In the genomic region with DNA sequence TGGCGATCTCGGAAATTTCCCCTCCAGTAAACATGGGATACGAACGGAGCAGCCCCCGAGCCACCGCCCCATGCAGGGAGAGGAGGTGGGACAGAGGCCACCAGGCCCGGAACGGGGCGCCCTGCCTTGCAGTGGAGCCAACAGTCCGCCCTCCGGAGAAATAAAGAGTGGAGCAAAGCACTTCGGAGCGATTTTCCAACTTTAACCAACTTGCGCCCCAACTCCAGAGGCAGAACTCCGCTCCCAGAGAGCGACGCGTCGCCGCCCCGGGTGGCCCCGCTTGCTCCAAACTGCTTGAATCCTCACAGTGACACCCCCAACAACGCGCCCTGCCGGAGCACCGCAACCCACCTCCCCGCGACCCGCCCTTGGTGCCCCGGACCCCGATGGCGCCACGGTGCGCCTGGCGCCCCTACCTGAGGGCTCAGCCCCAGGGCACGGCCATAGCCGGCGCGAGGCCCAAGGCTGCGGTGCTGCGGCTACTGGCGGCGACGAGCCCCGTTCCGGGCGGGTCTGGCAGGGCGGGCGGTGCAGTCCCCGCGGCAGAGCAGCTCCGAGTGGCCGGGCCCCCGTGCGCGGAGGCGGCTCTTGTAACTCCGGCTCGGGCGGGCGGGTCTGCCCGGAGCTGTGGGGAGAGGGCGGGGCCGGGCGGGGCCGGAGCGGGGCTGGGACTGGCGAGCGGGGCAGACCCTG, we compare ENCODE assay signal across 8 cellular contexts. TPM values are rescaled to one million over a fixed set of nuclear protein-coding genes. Genes with fewer than 3 reads are reported as not detected.
DNase-seq lines count a peak whose midpoint lies in the region; ATAC-seq, FAIRE-seq and TF ChIP-seq lines count a peak whose summit lies in the region.

Gene AHNAK (minus strand): TSS at position 563 of the 693 bp plus-strand sequence. CDS start 10,708 bp downstream, outside the sequence.

- CTCF ChIA-PET in activated naive CD4-positive, alpha-beta T cell treated with anti-CD3 and anti-CD28 coated beads for 36 hours (lab: Charles Lee), result interaction anchor here (0.6 to 1.1 kb wide), 3 partner anchors 11 to 152 kb away, joined by 3 to 4 read pairs (median 3); no protein-coding TSS in a partner anchor

- H4K20me1 ChIP-seq in GM23248 (ENCODE audit: insufficient read depth) (peaks cover 6% of the 10 kb centered on the region; the same call in 1 of the 2 replicates), neural progenitor cell (ENCODE audit: low read depth) (peaks cover 25% of the 10 kb centered on the region)

- H3K79me2 ChIP-seq in GM23248 (ENCODE audit: insufficient read depth), result peaks cover 90% of the 10 kb centered on the region
- no peaks in the 10 kb centered on the region for H3K79me2 ChIP-seq in neural progenitor cell (ENCODE audit: low read depth)

- FAIRE-seq in RCC 7860 (lab: Jason Lieb, UNC), result no peak

- H3K27ac Mint-ChIP-seq in activated naive CD4-positive, alpha-beta T cell treated with anti-CD3 and anti-CD28 coated beads for 36 hours, result no peak within 1 kb of the TSS
- peak within 1 kb of the TSS; percentile 52 for H3K27ac Mint-ChIP-seq in neural progenitor cell

- intact Hi-C loops in activated naive CD4-positive, alpha-beta T cell treated with anti-CD3 and anti-CD28 coated beads for 36 hours (cut with micrococcal nuclease), result loop anchor here (1.0 kb wide), 1 partner anchor 9 kb away; no protein-coding TSS in a partner anchor

- peak within 1 kb of the TSS; percentile 77 for H3K4me3 Mint-ChIP-seq in activated naive CD4-positive, alpha-beta T cell treated with anti-CD3 and anti-CD28 coated beads for 36 hours
- H3K4me3 Mint-ChIP-seq in neural progenitor cell, result peak within 1 kb of the TSS; percentile 92

- H3F3A ChIP-seq in GM23248 (ENCODE audit: insufficient read depth) (peaks cover 23% of the 10 kb centered on the region), neural progenitor cell (ENCODE audit: low read depth) (peaks cover 43% of the 10 kb centered on the region)

- H3K9me2 ChIP-seq in GM23248 (ENCODE audit: insufficient read depth), result no peaks in the 10 kb centered on the region

- peaks cover 4% of the 10 kb centered on the region for H3K27me3 Mint-ChIP-seq in activated naive CD4-positive, alpha-beta T cell treated with anti-CD3 and anti-CD28 coated beads for 36 hours (ENCODE audit: low read depth)
- H3K27me3 Mint-ChIP-seq in neural progenitor cell (ENCODE audit: insufficient read depth, low read depth), result peaks cover 32% of the 10 kb centered on the region

- H3K4me1 ChIP-seq in GM23248 (ENCODE audit: insufficient read depth), result peaks cover 18% of the 10 kb centered on the region
- H3K4me1 ChIP-seq in neural progenitor cell, result peaks cover 26% of the 10 kb centered on the region

- H3K4me3 ChIP-seq in GM23248, result peak within 1 kb of the TSS; percentile 96
- H3K4me3 ChIP-seq in neural progenitor cell, result peak within 1 kb of the TSS; percentile 72

- no peaks in the 10 kb centered on the region for H3K9me3 Mint-ChIP-seq in activated naive CD4-positive, alpha-beta T cell treated with anti-CD3 and anti-CD28 coated beads for 36 hours
- no peaks in the 10 kb centered on the region for H3K9me3 Mint-ChIP-seq in neural progenitor cell

- TF ChIP-seq CTCF in neural progenitor cell (IDR thresholded peaks at IDR 0.05), result no peak

- no peak for ATAC-seq in GM19463 (IDR thresholded peaks at IDR 0.05; ENCODE audit: unreplicated experiment)

- H3K9me3 ChIP-seq in GM23248 (ENCODE audit: low read depth) (no peaks in the 10 kb centered on the region), neural progenitor cell (ENCODE audit: low read depth) (no peaks in the 10 kb centered on the region)

- H2AFZ ChIP-seq in GM23248, result peak within 1 kb of the TSS; percentile 70
- H2AFZ ChIP-seq in neural progenitor cell (replicated peaks), result peak within 1 kb of the TSS; percentile 68

- H3K9ac ChIP-seq in GM23248, result peak within 1 kb of the TSS; percentile 92
- H3K9ac ChIP-seq in neural progenitor cell, result no peak within 1 kb of the TSS

- H3K36me3 ChIP-seq in GM23248 (ENCODE audit: low read depth) (no peaks in the 10 kb centered on the region), neural progenitor cell (no peaks in the 10 kb centered on the region)

- H3K4me1 Mint-ChIP-seq in activated naive CD4-positive, alpha-beta T cell treated with anti-CD3 and anti-CD28 coated beads for 36 hours (ENCODE audit: low read depth), result peaks cover 59% of the 10 kb centered on the region
- H3K4me1 Mint-ChIP-seq in neural progenitor cell, result peaks cover 68% of the 10 kb centered on the region

- H3K4me2 ChIP-seq in GM23248 (ENCODE audit: unreplicated experiment) (peak within 1 kb of the TSS; percentile 86), neural progenitor cell (peak within 1 kb of the TSS; percentile 98)

- 1 to 2% methylated on average over 17 to 63 of the region's 69 CpGs for WGBS in GM23248 (ENCODE audit: low coverage in 1 of 2, low lambda C conversion rate in 2 of 2, missing lambda C conversion rate in 2 of 2), 2 experiments

- H3K27ac ChIP-seq in GM23248 (peak within 1 kb of the TSS; percentile 81), neural progenitor cell (no peak within 1 kb of the TSS)

- in situ Hi-C loops in ACHN (cut with HindIII; ENCODE audit: low pct_ligation_motif_present, low pct_unique_long_range_greater_than_20kb, low sequenced_read_pairs), result no loop called here
- in situ Hi-C loops in GM23248 (cut with MboI), result no loop called here

- DNase-seq in ACHN (peak; percentile 64), GM23248 (peak; percentile 90), RCC 7860 (ENCODE audit: low spot score) (peak; percentile 46), foreskin melanocyte (peak; percentile 32), neural progenitor cell (ENCODE audit: low spot score) (peak; percentile 86), NCI-H187 (lab: John Stamatoyannopoulos, UW) (no peak)
- peak; percentile 68 for DNase-seq in activated naive CD4-positive, alpha-beta T cell treated with anti-CD3 and anti-CD28 coated beads for 36 hours

- no peaks in the 10 kb centered on the region for H3K36me3 Mint-ChIP-seq in activated naive CD4-positive, alpha-beta T cell treated with anti-CD3 and anti-CD28 coated beads for 36 hours (ENCODE audit: low read depth)
- no peaks in the 10 kb centered on the region for H3K36me3 Mint-ChIP-seq in neural progenitor cell

- H3K27me3 ChIP-seq in GM23248 (replicated peaks; ENCODE audit: insufficient read depth) (no peaks in the 10 kb centered on the region), neural progenitor cell (peaks cover 64% of the 10 kb centered on the region)

RNA-seq across cellular contexts. Expression of gene AHNAK, which starts in this region (rescaled TPM):
- 548 and 557 TPM in 2 replicates for total RNA-seq in GM23248 (2014; rRNA removed; shearing (Covaris generic))
- polyA plus RNA-seq in GM23248 (2016; fragmentation: Nextera tagmentation; extraction: Ambion mirVana), result 163 and 167 TPM in 2 replicates
- total RNA-seq in activated naive CD4-positive, alpha-beta T cell treated with anti-CD3 and anti-CD28 coated beads for 36 hours, result 1 to 10 TPM; 9.2 to 9.4 TPM
- total RNA-seq in neural progenitor cell (ENCODE audit: low replicate concordance), result 14.9 and 15.0 TPM in 2 replicates

Comparison
In these comparisons a context has a peak if more than half of its experiments do, and no peak if none do; other contexts are left out.
1. RNA of gene AHNAK (total RNA-seq): 548 to 557 TPM in GM23248; 14.9 to 15.0 TPM in neural progenitor cell and 9.2 to 9.4 TPM in activated naive CD4-positive, alpha-beta T cell treated with anti-CD3 and anti-CD28 coated beads for 36 hours; every median in the first group is over 10 times any median in the second.
2. DNase-seq: peak in ACHN (single experiment), GM23248 (single experiment), RCC 7860 (single experiment), activated naive CD4-positive, alpha-beta T cell treated with anti-CD3 and anti-CD28 coated beads for 36 hours (single experiment), foreskin melanocyte (single experiment) and neural progenitor cell (single experiment); none in NCI-H187 (0 of 2).